7 cellular contexts compared by ENCODE assay signal in genomic region chr12:103955811-103956514, GRCh38. TPM values are rescaled to one million over a fixed set of nuclear protein-coding genes. Genes with fewer than 3 reads are reported as not detected.
A peak's percentile ranks its signal among the peaks of the same experiment; 100 is the strongest.
DNase-seq lines count a peak whose midpoint lies in the region; ATAC-seq and TF ChIP-seq lines count a peak whose summit lies in the region.

No MANE protein-coding gene starts in this region.

- H2BK15ac ChIP-seq in H9 (ENCODE audit: low read depth, low read length), result no peak overlapping the region

- H3K9me2 ChIP-seq in SU-DHL-6 (replicated peaks; ENCODE audit: insufficient read depth, low read length), result no peaks in the 10 kb centered on the region

- no peak overlapping the region for H3T11ph ChIP-seq in H9 (ENCODE audit: low read length)

- H3K18ac ChIP-seq in H9 (ENCODE audit: insufficient read length, low read depth, low read length), result no peak overlapping the region
- H3K18ac ChIP-seq in trophoblast cell (ENCODE audit: low read length), result no peak overlapping the region

- H4K91ac ChIP-seq in H9 (ENCODE audit: insufficient read length, low read depth, low read length) (no peak overlapping the region), trophoblast cell (ENCODE audit: low read depth, low read length) (no peak overlapping the region)

- H3K4me2 ChIP-seq in H9 (ENCODE audit: insufficient read depth, insufficient read length, low read length) (peak overlapping the region; percentile 99), SU-DHL-6 (ENCODE audit: low read depth, low read length, poor library complexity, severe bottlenecking) (peak overlapping the region; percentile 95), trophoblast cell (ENCODE audit: low read length) (peak overlapping the region; percentile 89)

- H3K14ac ChIP-seq in H9 (ENCODE audit: insufficient read depth, low read length), result peak overlapping the region; percentile 82
- no peak overlapping the region for H3K14ac ChIP-seq in trophoblast cell (ENCODE audit: low read length)

- H2AFZ ChIP-seq in H9 (ENCODE audit: low read length) (no peak overlapping the region), SU-DHL-6 (ENCODE audit: low read depth, low read length, severe bottlenecking) (peak overlapping the region; percentile 89), trophoblast cell (ENCODE audit: insufficient read depth, low read length, poor library complexity) (no peak overlapping the region)

- peaks cover 16% of the 10 kb centered on the region for H3F3A ChIP-seq in SU-DHL-6 (ENCODE audit: insufficient read depth)

- no peak overlapping the region for H2BK5ac ChIP-seq in H9 (ENCODE audit: insufficient read length, low read length)
- no peak overlapping the region for H2BK5ac ChIP-seq in trophoblast cell (ENCODE audit: low read depth, low read length, poor library complexity)

- H4K20me1 ChIP-seq in H9 (ENCODE audit: control insufficient read depth, insufficient read depth, insufficient read length) (no peaks in the 10 kb centered on the region), SU-DHL-6 (ENCODE audit: low read depth, low read length) (no peaks in the 10 kb centered on the region)

- peaks cover 9 to 36% (median 30%) of the 10 kb centered on the region in 3 experiments; a peak in 6 of 7 replicates for H3K36me3 Mint-ChIP-seq in H9 (ENCODE audit: insufficient read depth in 1 of 3, low read depth in 3 of 3)

- H3K4ac ChIP-seq in H9 (ENCODE audit: low read depth, low read length) (no peak overlapping the region), trophoblast cell (ENCODE audit: low read depth, low read length) (no peak overlapping the region)

- H3K27ac ChIP-seq in H9 (ENCODE audit: insufficient read length, low read depth, low read length) (peak overlapping the region; percentile 96), SU-DHL-6 (ENCODE audit: low read depth, low read length) (no peak overlapping the region), trophoblast cell (ENCODE audit: low read depth, low read length) (no peak overlapping the region)

- no peak overlapping the region for H2BK120ac ChIP-seq in H9 (ENCODE audit: low read depth, low read length, poor library complexity, severe bottlenecking)
- H2BK120ac ChIP-seq in trophoblast cell (ENCODE audit: insufficient read depth, low read length, poor library complexity), result no peak overlapping the region

- peak overlapping the region; percentile 98 to 100 (median 99) for H3K27ac Mint-ChIP-seq in H9

- DNase-seq in H9, result peak; percentile 33
- no peak for DNase-seq in fibroblast of mammary gland (ENCODE audit: low read depth)
- peak in 1 of 2 donors; percentile 16 for DNase-seq in trophoblast cell
- no peak for DNase-seq in middle frontal gyrus (ENCODE audit: extremely low spot score, low spot score)
- no peak for DNase-seq in NK-92 (lab: John Stamatoyannopoulos, UW; ENCODE audit: unreplicated experiment)

- H3K9me3 ChIP-seq in H9 (ENCODE audit: control insufficient read depth, low read depth, low read length), result no peaks in the 10 kb centered on the region
- no peaks in the 10 kb centered on the region for H3K9me3 ChIP-seq in SU-DHL-6 (ENCODE audit: insufficient read depth, low read length)
- no peaks in the 10 kb centered on the region for H3K9me3 ChIP-seq in trophoblast cell (ENCODE audit: insufficient read depth, low read depth, low read length)

- no peaks in the 10 kb centered on the region for H3K27me3 ChIP-seq in H9 (ENCODE audit: insufficient read depth, low read length)
- no peaks in the 10 kb centered on the region for H3K27me3 ChIP-seq in SU-DHL-6 (ENCODE audit: low read length)
- H3K27me3 ChIP-seq in trophoblast cell (ENCODE audit: insufficient read depth, low read length), result no peaks in the 10 kb centered on the region

- H3K23ac ChIP-seq in H9 (ENCODE audit: insufficient read length, low read depth, low read length) (no peak overlapping the region), trophoblast cell (ENCODE audit: low read length) (no peak overlapping the region)

- no CpG with 5 or more reads among the region's 7 CpGs for WGBS in H9 (ENCODE audit: extremely low coverage, insufficient read length, low lambda C conversion rate)
- no CpG with 5 or more reads among the region's 7 CpGs for WGBS in trophoblast cell (ENCODE audit: extremely low coverage, insufficient coverage, insufficient read length)

- no peak overlapping the region for H4K12ac ChIP-seq in trophoblast cell (ENCODE audit: low read depth, low read length)

- no peaks in the 10 kb centered on the region for H3K79me1 ChIP-seq in H9 (ENCODE audit: insufficient read depth, low read depth, low read length, poor library complexity, severe bottlenecking)
- H3K79me1 ChIP-seq in trophoblast cell (ENCODE audit: low read length), result peaks cover 7% of the 10 kb centered on the region

- H3K4me3 ChIP-seq in SU-DHL-6 (ENCODE audit: insufficient read depth, low read length, poor library complexity, severe bottlenecking) (peak overlapping the region; percentile 74), fibroblast of mammary gland (ENCODE audit: control insufficient read depth, low read depth, low read length) (peak overlapping the region; percentile 95), trophoblast cell (ENCODE audit: low read depth, low read length) (peak overlapping the region; percentile 86)

- H3K4me3 Mint-ChIP-seq in H9, result peak overlapping the region; percentile 90 to 93

- peaks cover 13% of the 10 kb centered on the region for H3K23me2 ChIP-seq in H9 (ENCODE audit: insufficient read length, low read depth, low read length, poor library complexity, severe bottlenecking)

- H3K9me3 Mint-ChIP-seq in H9, result no peaks in the 10 kb centered on the region; a peak in 1 of 5 replicates

- H4K8ac ChIP-seq in H9 (replicated peaks; ENCODE audit: insufficient read length, low read depth, low read length) (peak overlapping the region; percentile 53), trophoblast cell (ENCODE audit: low read depth, low read length) (peak overlapping the region; percentile 34)

- no peak overlapping the region for H2BK12ac ChIP-seq in H9 (ENCODE audit: insufficient read length, low read depth, low read length)
- no peak overlapping the region for H2BK12ac ChIP-seq in trophoblast cell (ENCODE audit: low read length)

- no peak overlapping the region for H3K56ac ChIP-seq in H9 (ENCODE audit: insufficient read length, low read depth, low read length)

- no peaks in the 10 kb centered on the region; the same call in 1 of the 2 replicates for H3K27me3 Mint-ChIP-seq in H9 (ENCODE audit: low read depth)

- H3K4me1 ChIP-seq in H9 (ENCODE audit: insufficient read depth, low read length) (no peaks in the 10 kb centered on the region), trophoblast cell (ENCODE audit: control insufficient read depth in 1 of 2, insufficient read depth in 2 of 2, low read length in 2 of 2) (peaks cover 3 to 4% of the 10 kb centered on the region in 2 experiments)

- H2AK5ac ChIP-seq in H9 (ENCODE audit: insufficient read length, low read length), result no peak overlapping the region
- no peak overlapping the region for H2AK5ac ChIP-seq in trophoblast cell (ENCODE audit: low read length)

- peaks cover 8% of the 10 kb centered on the region; the same call in 1 of the 2 replicates for H3K79me2 ChIP-seq in H9 (ENCODE audit: insufficient read depth, low read length)
- peaks cover 21% of the 10 kb centered on the region for H3K79me2 ChIP-seq in SU-DHL-6 (ENCODE audit: insufficient read depth, low read length)
- peaks cover 4% of the 10 kb centered on the region for H3K79me2 ChIP-seq in trophoblast cell (ENCODE audit: control insufficient read depth, insufficient read depth, low read length, poor library complexity)

- peak overlapping the region; percentile 33 for H4K5ac ChIP-seq in H9 (ENCODE audit: insufficient read length, low read depth, low read length)

- no peak overlapping the region for H2BK20ac ChIP-seq in H9 (ENCODE audit: low read depth, low read length, poor library complexity, severe bottlenecking)

- no peak for TF ChIP-seq CTCF in H9 (conservative IDR thresholded peaks at IDR 0.05)
- no peak for TF ChIP-seq CTCF in SU-DHL-6 (IDR thresholded peaks at IDR 0.05; ENCODE audit: insufficient read depth, low read length, poor library complexity, severe bottlenecking)
- TF ChIP-seq CTCF in fibroblast of mammary gland (conservative IDR thresholded peaks at IDR 0.05; ENCODE audit: control insufficient read depth, insufficient read depth, low read depth, low read length), result no peak

- H3K4me1 Mint-ChIP-seq in H9, result peaks cover 10 to 20% of the 10 kb centered on the region in 2 experiments

- peak overlapping the region; percentile 97 for H3K9ac ChIP-seq in H9 (ENCODE audit: extremely low read depth, insufficient read length, low read length)
- H3K9ac ChIP-seq in SU-DHL-6 (ENCODE audit: low read length), result peak overlapping the region; percentile 84
- H3K9ac ChIP-seq in trophoblast cell (ENCODE audit: low read length), result peak overlapping the region; percentile 0

- no peak for ATAC-seq in HG03045 (IDR thresholded peaks at IDR 0.05; ENCODE audit: unreplicated experiment)

- H3K36me3 ChIP-seq in SU-DHL-6 (ENCODE audit: low read length) (0 out of 2 replicates have a peak, but pooled peaks cover 9% of the 10 kb centered on the region), trophoblast cell (ENCODE audit: control insufficient read depth in 1 of 2, insufficient read depth in 2 of 2, low read length in 2 of 2) (peaks cover 2 to 7% of the 10 kb centered on the region in 2 experiments)

RNA-seq across cellular contexts. Expression of gene TDG, which starts 9.7 kb away (rescaled TPM):
- 70.3 and 72.4 TPM in 2 replicates for total RNA-seq in H9 (2021)
- 61.8 and 64.6 TPM in 2 replicates for polyA plus RNA-seq in trophoblast cell (2013)

RNA-seq across cellular contexts. Expression of gene HSP90B1, which starts 25.8 kb away (rescaled TPM):
- 737 and 747 TPM in 2 replicates for total RNA-seq in H9 (2021)
- polyA plus RNA-seq in trophoblast cell (2013), result 923 and 954 TPM in 2 replicates

Comparison
In these comparisons a context has a peak if more than half of its experiments do, and no peak if none do; other contexts are left out.
1. H3K9ac ChIP-seq: peak in every context shown above with its lines; median percentile 97 in H9; 84 in SU-DHL-6; 0 in trophoblast cell.